20 cellular contexts compared by ENCODE assay signal in the genomic region with DNA sequence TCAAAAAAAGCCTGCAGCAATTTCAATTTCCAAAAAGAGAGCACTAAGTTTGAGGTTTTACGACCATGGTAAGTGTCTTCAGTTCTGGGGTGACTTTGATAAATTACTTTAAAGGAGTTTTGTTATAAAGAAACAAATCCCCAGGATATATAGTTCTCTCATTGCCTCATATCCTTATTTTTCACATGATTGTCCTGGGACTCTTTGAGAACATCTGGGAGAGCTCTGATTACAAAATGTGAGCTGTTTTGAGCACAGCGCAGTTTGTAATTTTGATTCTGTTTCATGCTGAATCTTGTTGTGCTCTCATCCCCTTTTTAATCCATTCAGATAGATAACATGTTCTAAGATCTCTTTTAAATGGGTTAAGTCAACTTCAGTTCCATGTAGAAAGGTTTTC.
DNase-seq lines count a peak whose midpoint lies in the region; ATAC-seq, FAIRE-seq and TF ChIP-seq lines count a peak whose summit lies in the region.
"Had no signal": no experiment of that assay in that cellular context is flagged by ENCODE, and none has a peak within 500 bp of the region (broad histone marks: within the 10 kb centered on the region; RNA-seq: fewer than 3 reads in every experiment).

No MANE protein-coding gene starts in this region.

- POLR2A ChIA-PET in IMR-90 (lab: Charles Lee; ENCODE audit: unreplicated experiment), result no interaction called here

- H2AK5ac ChIP-seq in IMR-90 (ENCODE audit: low read depth, low read length), result no peak overlapping the region

- FAIRE-seq in GM12892 (lab: Jason Lieb, UNC), result no peak
- FAIRE-seq: frontal cortex had no signal

- no peak overlapping the region; the same call in 1 of the 2 replicates for H3K23ac ChIP-seq in IMR-90 (ENCODE audit: low read depth, low read length)

- no peak for TF ChIP-seq RAD21 in IMR-90 (IDR thresholded peaks at IDR 0.05; ENCODE audit: low read length)

- H3K9me3 ChIP-seq in IMR-90 (ENCODE audit: control insufficient read depth, insufficient read depth, low read length), result no peaks in the 10 kb centered on the region
- no peaks in the 10 kb centered on the region for H3K9me3 ChIP-seq in mucosa of rectum (ENCODE audit: control insufficient read depth in 2 of 2, low read length in 2 of 2)
- H3K9me3 ChIP-seq in suprapubic skin, result no peaks in the 10 kb centered on the region
- H3K9me3 ChIP-seq: BE2C, mucosa of descending colon, psoas muscle, thoracic aorta had no signal

- H3K27me3 ChIP-seq in IMR-90 (ENCODE audit: control insufficient read depth, insufficient read depth, low read length), result no peaks in the 10 kb centered on the region
- no peaks in the 10 kb centered on the region for H3K27me3 ChIP-seq in mucosa of rectum (ENCODE audit: control insufficient read depth in 2 of 2, insufficient read depth in 2 of 2, low read length in 2 of 2)
- no peaks in the 10 kb centered on the region for H3K27me3 ChIP-seq in suprapubic skin
- H3K27me3 ChIP-seq: BE2C, brain microvascular endothelial cell had no signal

- DNase-seq in IMR-90 (peak; percentile 58), fibroblast of peridontal ligament (ENCODE audit: extremely low read depth) (peak; percentile 79), suprapubic skin (ENCODE audit: low spot score in 2 of 2) (no peak), GM12892 (ENCODE audit: insufficient read length) (no peak), kidney glomerular epithelial cell (lab: John Stamatoyannopoulos, UW) (no peak)
- DNase-seq: activated effector memory CD4-positive, alpha-beta T cell treated with Interleukin-2 at 50 U/mL for 16 hours; BE2C; brain microvascular endothelial cell; DMS153; MM.1S; mucosa of descending colon; NCI-H2029 treated with DMSO at 0.1 percent for 48 hours; PC-9; psoas muscle; WERI-Rb-1 had no signal

- H3K4me3 ChIP-seq in IMR-90 (ENCODE audit: insufficient read depth, low read depth, low read length) (no peak overlapping the region), mucosa of rectum (ENCODE audit: low read length in 2 of 2) (no peak overlapping the region), suprapubic skin (no peak overlapping the region)
- H3K4me3 ChIP-seq: mucosa of descending colon, PC-9, psoas muscle, thoracic aorta had no signal

- peak overlapping the region; percentile 81 for H3K18ac ChIP-seq in IMR-90 (ENCODE audit: low read depth, low read length)

- in situ Hi-C loops in IMR-90 (cut with MboI; ENCODE audit: low sequenced_read_pairs), result no loop called here

- intact Hi-C loops in IMR-90 (cut with micrococcal nuclease), result no loop called here

- H3K9ac ChIP-seq in IMR-90 (ENCODE audit: low read depth, low read length) (peak overlapping the region; percentile 16; the same call in 1 of the 2 replicates), mucosa of rectum (ENCODE audit: low read depth in 1 of 2, low read length in 2 of 2) (no peak overlapping the region)

- CTCF ChIA-PET in IMR-90 (lab: Yijun Ruan, JAX), result interaction anchor here (0.6 kb wide), 1 partner anchor 29 kb away, joined by 5 read pairs; no protein-coding TSS in a partner anchor

- dilution Hi-C loops in IMR-90 (cut with HindIII; ENCODE audit: low sequenced_read_pairs, unreplicated experiment), result no loop called here

- H3K9me1 ChIP-seq in IMR-90 (ENCODE audit: insufficient read depth, low read length), result no peaks in the 10 kb centered on the region

- H3K4me1 ChIP-seq in IMR-90 (ENCODE audit: control insufficient read depth, insufficient read depth, low read length) (peaks cover 3% of the 10 kb centered on the region; the same call in 1 of the 2 replicates), mucosa of rectum (ENCODE audit: control insufficient read depth in 2 of 2, insufficient read depth in 2 of 2, low read length in 2 of 2) (no peaks in the 10 kb centered on the region), suprapubic skin (peaks cover 4% of the 10 kb centered on the region)
- H3K4me1 ChIP-seq: BE2C, psoas muscle had no signal

- no peak for TF ChIP-seq EP300 in suprapubic skin (IDR thresholded peaks at IDR 0.05)

- H3K14ac ChIP-seq in IMR-90 (replicated peaks; ENCODE audit: low read depth, low read length), result no peak overlapping the region

- no peaks in the 10 kb centered on the region for H3K79me1 ChIP-seq in IMR-90 (ENCODE audit: low read depth in 1 of 2, low read length in 2 of 2)

- H3K4ac ChIP-seq in IMR-90 (ENCODE audit: low read depth, low read length), result no peak overlapping the region

- ATAC-seq in IMR-90 (ENCODE audit: low read depth), result peak; percentile 61
- ATAC-seq in GM19324 (IDR thresholded peaks at IDR 0.05; ENCODE audit: low FRiP score, unreplicated experiment), result no peak
- no peak for ATAC-seq in GM18907 (IDR thresholded peaks at IDR 0.05; ENCODE audit: unreplicated experiment)
- ATAC-seq: mucosa of descending colon had no signal

- peak overlapping the region; percentile 49; the same call in 1 of the 2 replicates for H4K5ac ChIP-seq in IMR-90 (ENCODE audit: low read depth, low read length)

- H4K91ac ChIP-seq in IMR-90 (ENCODE audit: insufficient read depth, low read depth, low read length), result no peak overlapping the region

- H3K27ac ChIP-seq in IMR-90 (ENCODE audit: insufficient read depth, low read length) (peak overlapping the region; percentile 55; the same call in 1 of the 2 replicates), mucosa of rectum (ENCODE audit: low read depth in 2 of 2, low read length in 2 of 2) (peak overlapping the region; percentile 16 to 27), suprapubic skin (peak overlapping the region; percentile 83)
- H3K27ac ChIP-seq: brain microvascular endothelial cell, PC-9, psoas muscle, thoracic aorta, WERI-Rb-1 had no signal

- H4K20me1 ChIP-seq in IMR-90 (ENCODE audit: insufficient read depth, low read length), result no peaks in the 10 kb centered on the region

- no peak overlapping the region for H2BK20ac ChIP-seq in IMR-90 (ENCODE audit: low read depth, low read length)

- TF ChIP-seq CTCF in IMR-90 (conservative IDR thresholded peaks at IDR 0.05; ENCODE audit: low read depth, low read length) (no peak), suprapubic skin (IDR thresholded peaks at IDR 0.05) (no peak)

- H3K36me3 ChIP-seq in IMR-90 (ENCODE audit: control insufficient read depth, insufficient read depth, low read length) (no peaks in the 10 kb centered on the region), mucosa of rectum (ENCODE audit: control insufficient read depth in 2 of 2, insufficient read depth in 2 of 2, low read length in 2 of 2) (no peaks in the 10 kb centered on the region), suprapubic skin (no peaks in the 10 kb centered on the region)
- H3K36me3 ChIP-seq: BE2C, brain microvascular endothelial cell, thoracic aorta, WERI-Rb-1 had no signal

- H2BK15ac ChIP-seq in IMR-90 (ENCODE audit: low read depth, low read length), result no peak overlapping the region

- no peak overlapping the region for H2AFZ ChIP-seq in IMR-90 (replicated peaks; ENCODE audit: low read length, poor library complexity)
- H2AFZ ChIP-seq: PC-9 had no signal

- no peak overlapping the region for H2AK9ac ChIP-seq in IMR-90 (replicated peaks; ENCODE audit: low read depth, low read length, poor library complexity)

- H4K8ac ChIP-seq in IMR-90 (ENCODE audit: low read depth in 2 of 2, low read length in 2 of 2), result no peak overlapping the region

- H3K4me2 ChIP-seq in IMR-90 (ENCODE audit: low read depth, low read length), result peak overlapping the region; percentile 57
- H3K4me2 ChIP-seq: PC-9 had no signal

- no peak overlapping the region for H3K56ac ChIP-seq in IMR-90 (ENCODE audit: extremely low read depth, insufficient read depth, low read length)

- no peak for TF ChIP-seq POLR2A in IMR-90 (IDR thresholded peaks at IDR 0.05; ENCODE audit: low read depth, low read length)
- no peak for TF ChIP-seq POLR2A in suprapubic skin (IDR thresholded peaks at IDR 0.05)
- TF ChIP-seq POLR2A in GM12892 (IDR thresholded peaks at IDR 0.05; ENCODE audit: low read depth, low read length), result no peak

- no TSS peak for BruUV-seq in IMR-90 (replicated peaks; lab: Mats Ljungman, UMichigan)

- no CpG with 5 or more reads among the region's 2 CpGs for WGBS in IMR-90 (ENCODE audit: extremely low coverage in 2 of 2, insufficient read length in 1 of 2), 2 experiments
- WGBS in suprapubic skin, result 28% methylated on average over 2 of the region's 2 CpGs

- H2BK120ac ChIP-seq in IMR-90 (ENCODE audit: low read depth, low read length), result no peak overlapping the region

- peak overlapping the region; percentile 71 for H2BK5ac ChIP-seq in IMR-90 (ENCODE audit: low read depth, low read length, poor library complexity, severe bottlenecking)

TF ChIP-seq in IMR-90, 13 proteins besides CTCF, POLR2A, EP300 and RAD21:
- TF ChIP-seq NFE2L2 (IDR thresholded peaks at IDR 0.05; ENCODE audit: low read depth, low read length) (no peak), SMC3 (IDR thresholded peaks at IDR 0.05; ENCODE audit: low read depth, low read length) (no peak), MAZ (IDR thresholded peaks at IDR 0.05; ENCODE audit: borderline replicate concordance, low read depth, low read length) (no peak), RFX5 (IDR thresholded peaks at IDR 0.05; ENCODE audit: low read depth, low read length) (no peak), RCOR1 (IDR thresholded peaks at IDR 0.05; ENCODE audit: insufficient replicate concordance, low read length) (no peak), MAFK (IDR thresholded peaks at IDR 0.05; ENCODE audit: low read depth, low read length) (no peak), ELK1 (IDR thresholded peaks at IDR 0.05; ENCODE audit: borderline replicate concordance, low read depth, low read length) (no peak)

Comparison
In these comparisons a context has a peak if more than half of its experiments do, and no peak if none do; other contexts are left out.
1. DNase-seq: peak in IMR-90 (single experiment) and fibroblast of peridontal ligament (single experiment); none in suprapubic skin (0 of 2), GM12892 (single experiment) and kidney glomerular epithelial cell (single experiment).
2. H3K27ac ChIP-seq: peak in every context shown above with its lines; median percentile 83 in suprapubic skin; 55 in IMR-90; 22 in mucosa of rectum.